Comparison of ENCODE assay signal across 6 cellular contexts in genomic region chr15:46917853-46918252, GRCh38.
"Had no signal": no experiment of that assay in that cellular context is flagged by ENCODE, and none has a peak within 500 bp of the region (broad histone marks: within the 10 kb centered on the region; RNA-seq: fewer than 3 reads in every experiment).

No MANE protein-coding gene starts in this region.

- H3K4me1 ChIP-seq: HAP-1 had no signal

- H3K27ac Mint-ChIP-seq: HFFc6 had no signal

- H3K4me3 ChIP-seq: HAP-1 had no signal

- H3K36me3 ChIP-seq: HAP-1 had no signal

- ATAC-seq: HCT116 had no signal

- H3K9me3 ChIP-seq: HAP-1 had no signal

- H3K4me3 Mint-ChIP-seq: HFFc6 had no signal

- DNase-seq: GOT3, H7, HFFc6, IMR-90 had no signal
